In the genomic region with DNA sequence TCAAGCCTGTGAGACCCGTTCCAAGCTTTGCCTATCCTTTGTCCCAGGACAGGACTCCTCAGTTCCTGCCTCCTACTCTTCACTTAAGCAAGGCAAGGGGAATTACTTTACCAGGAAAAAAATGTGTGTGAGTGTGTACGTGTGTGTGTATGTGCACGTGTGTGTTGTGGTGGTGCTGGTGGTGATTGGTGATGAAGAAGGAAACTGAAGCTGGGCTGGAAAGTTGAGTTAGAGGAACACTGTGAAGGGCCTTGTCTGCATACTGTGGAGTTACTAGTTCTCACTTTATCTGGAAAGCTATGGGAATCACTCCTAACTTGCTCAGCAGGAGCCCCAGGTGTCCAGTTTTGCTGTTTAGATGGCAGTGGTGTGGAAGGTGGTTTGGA, we compare ENCODE assay signal across 1 cellular context.
TF ChIP-seq lines count a peak whose summit lies in the region.

No MANE protein-coding gene starts in this region.

TF ChIP-seq in K562, 482 proteins besides CTCF, POLR2A, EP300 and RAD21:
- TF ChIP-seq, protein P1, sequence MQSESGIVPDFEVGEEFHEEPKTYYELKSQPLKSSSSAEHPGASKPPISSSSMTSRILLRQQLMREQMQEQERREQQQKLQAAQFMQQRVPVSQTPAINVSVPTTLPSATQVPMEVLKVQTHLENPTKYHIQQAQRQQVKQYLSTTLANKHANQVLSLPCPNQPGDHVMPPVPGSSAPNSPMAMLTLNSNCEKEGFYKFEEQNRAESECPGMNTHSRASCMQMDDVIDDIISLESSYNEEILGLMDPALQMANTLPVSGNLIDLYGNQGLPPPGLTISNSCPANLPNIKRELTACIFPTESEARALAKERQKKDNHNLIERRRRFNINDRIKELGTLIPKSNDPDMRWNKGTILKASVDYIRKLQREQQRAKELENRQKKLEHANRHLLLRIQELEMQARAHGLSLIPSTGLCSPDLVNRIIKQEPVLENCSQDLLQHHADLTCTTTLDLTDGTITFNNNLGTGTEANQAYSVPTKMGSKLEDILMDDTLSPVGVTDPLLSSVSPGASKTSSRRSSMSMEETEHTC (IDR thresholded peaks at IDR 0.05), result no peak
- TF ChIP-seq BCL6 (CRISPR knock-in tag; IDR thresholded peaks at IDR 0.05) (no peak), EP400 (IDR thresholded peaks at IDR 0.05) (no peak), FIP1L1 (IDR thresholded peaks at IDR 0.05; ENCODE audit: low read depth, low read length, poor library complexity, severe bottlenecking) (no peak), DPF2 (IDR thresholded peaks at IDR 0.05) (no peak), E2F3 (CRISPR knock-in tag; IDR thresholded peaks at IDR 0.05) (no peak), KLF6 (CRISPR knock-in tag; IDR thresholded peaks at IDR 0.05; ENCODE audit: borderline replicate concordance) (no peak), PRMT5 (CRISPR knock-in tag; IDR thresholded peaks at IDR 0.05) (no peak), ZNF717 (CRISPR knock-in tag; IDR thresholded peaks at IDR 0.05) (no peak), ZBTB17 (CRISPR knock-in tag; IDR thresholded peaks at IDR 0.05) (no peak), MEIS2 (IDR thresholded peaks at IDR 0.05; ENCODE audit: partially characterized antibody) (no peak), NFRKB (IDR thresholded peaks at IDR 0.05; ENCODE audit: low read depth) (no peak)
